ENCODE assay signal across 2 cellular contexts in the genomic region with DNA sequence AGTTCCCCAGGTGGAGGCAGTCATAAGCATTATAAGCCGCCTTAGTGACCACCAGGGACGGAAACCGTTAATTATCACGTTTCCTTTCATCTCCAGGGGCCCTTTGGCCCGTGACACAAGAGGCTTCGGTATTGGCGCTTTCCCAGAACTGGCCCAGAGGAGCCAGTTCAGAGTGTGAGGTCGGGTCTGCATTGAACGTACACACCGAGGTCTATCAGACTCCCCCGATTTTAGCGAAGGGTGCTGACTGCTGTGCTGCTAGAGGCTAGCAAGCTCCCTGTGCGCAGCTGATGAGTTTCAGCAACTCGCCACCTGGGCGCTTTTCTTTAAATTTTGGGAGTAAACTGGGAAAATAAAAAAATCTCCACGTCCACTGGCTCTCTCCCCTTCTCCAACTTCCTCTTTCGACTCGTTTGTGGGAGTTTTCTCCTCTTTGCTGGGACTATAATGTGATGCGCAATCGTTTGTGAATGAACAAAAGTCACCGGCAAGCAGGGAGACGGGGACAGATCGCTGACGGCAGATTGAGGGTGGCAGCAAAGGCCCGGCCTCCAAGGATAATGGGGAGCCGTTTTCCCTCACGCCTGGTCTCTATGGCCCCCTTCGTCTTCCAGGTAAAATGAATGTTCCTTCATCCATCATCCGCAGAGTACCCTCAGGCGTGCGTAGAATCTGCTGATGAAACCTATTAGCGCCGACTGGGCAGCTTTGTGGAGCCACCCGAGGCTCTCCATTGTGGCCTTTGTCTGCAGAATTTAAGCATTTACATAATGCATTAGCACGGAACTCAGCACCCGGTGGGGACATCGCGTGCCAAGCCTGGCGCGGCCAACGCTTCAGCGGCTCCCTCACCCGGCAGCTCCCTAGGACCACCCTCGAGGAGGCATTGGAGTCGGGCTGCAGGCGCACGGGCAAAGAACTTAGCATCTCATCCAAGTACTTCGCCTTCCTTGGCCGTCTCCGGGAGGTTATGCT.
TF ChIP-seq lines count a peak whose summit lies in the region.

No MANE protein-coding gene starts in this region.

TF ChIP-seq in liver, 16 proteins besides CTCF, POLR2A, EP300 and RAD21:
- TF ChIP-seq, protein P1, sequence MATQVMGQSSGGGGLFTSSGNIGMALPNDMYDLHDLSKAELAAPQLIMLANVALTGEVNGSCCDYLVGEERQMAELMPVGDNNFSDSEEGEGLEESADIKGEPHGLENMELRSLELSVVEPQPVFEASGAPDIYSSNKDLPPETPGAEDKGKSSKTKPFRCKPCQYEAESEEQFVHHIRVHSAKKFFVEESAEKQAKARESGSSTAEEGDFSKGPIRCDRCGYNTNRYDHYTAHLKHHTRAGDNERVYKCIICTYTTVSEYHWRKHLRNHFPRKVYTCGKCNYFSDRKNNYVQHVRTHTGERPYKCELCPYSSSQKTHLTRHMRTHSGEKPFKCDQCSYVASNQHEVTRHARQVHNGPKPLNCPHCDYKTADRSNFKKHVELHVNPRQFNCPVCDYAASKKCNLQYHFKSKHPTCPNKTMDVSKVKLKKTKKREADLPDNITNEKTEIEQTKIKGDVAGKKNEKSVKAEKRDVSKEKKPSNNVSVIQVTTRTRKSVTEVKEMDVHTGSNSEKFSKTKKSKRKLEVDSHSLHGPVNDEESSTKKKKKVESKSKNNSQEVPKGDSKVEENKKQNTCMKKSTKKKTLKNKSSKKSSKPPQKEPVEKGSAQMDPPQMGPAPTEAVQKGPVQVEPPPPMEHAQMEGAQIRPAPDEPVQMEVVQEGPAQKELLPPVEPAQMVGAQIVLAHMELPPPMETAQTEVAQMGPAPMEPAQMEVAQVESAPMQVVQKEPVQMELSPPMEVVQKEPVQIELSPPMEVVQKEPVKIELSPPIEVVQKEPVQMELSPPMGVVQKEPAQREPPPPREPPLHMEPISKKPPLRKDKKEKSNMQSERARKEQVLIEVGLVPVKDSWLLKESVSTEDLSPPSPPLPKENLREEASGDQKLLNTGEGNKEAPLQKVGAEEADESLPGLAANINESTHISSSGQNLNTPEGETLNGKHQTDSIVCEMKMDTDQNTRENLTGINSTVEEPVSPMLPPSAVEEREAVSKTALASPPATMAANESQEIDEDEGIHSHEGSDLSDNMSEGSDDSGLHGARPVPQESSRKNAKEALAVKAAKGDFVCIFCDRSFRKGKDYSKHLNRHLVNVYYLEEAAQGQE (IDR thresholded peaks at IDR 0.05), result no peak
- TF ChIP-seq SP1 (IDR thresholded peaks at IDR 0.05) (no peak), FOXA2 (IDR thresholded peaks at IDR 0.05) (no peak), GABPA (IDR thresholded peaks at IDR 0.05 in 1 of 2, conservative IDR thresholded peaks at IDR 0.05 in 1 of 2) (no peak), HNF4G (IDR thresholded peaks at IDR 0.05) (no peak), HNF4A (conservative IDR thresholded peaks at IDR 0.05) (no peak), RXRA (IDR thresholded peaks at IDR 0.05) (no peak)
- TF ChIP-seq, protein P2, sequence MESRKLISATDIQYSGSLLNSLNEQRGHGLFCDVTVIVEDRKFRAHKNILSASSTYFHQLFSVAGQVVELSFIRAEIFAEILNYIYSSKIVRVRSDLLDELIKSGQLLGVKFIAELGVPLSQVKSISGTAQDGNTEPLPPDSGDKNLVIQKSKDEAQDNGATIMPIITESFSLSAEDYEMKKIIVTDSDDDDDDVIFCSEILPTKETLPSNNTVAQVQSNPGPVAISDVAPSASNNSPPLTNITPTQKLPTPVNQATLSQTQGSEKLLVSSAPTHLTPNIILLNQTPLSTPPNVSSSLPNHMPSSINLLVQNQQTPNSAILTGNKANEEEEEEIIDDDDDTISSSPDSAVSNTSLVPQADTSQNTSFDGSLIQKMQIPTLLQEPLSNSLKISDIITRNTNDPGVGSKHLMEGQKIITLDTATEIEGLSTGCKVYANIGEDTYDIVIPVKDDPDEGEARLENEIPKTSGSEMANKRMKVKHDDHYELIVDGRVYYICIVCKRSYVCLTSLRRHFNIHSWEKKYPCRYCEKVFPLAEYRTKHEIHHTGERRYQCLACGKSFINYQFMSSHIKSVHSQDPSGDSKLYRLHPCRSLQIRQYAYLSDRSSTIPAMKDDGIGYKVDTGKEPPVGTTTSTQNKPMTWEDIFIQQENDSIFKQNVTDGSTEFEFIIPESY (IDR thresholded peaks at IDR 0.05), result no peak
TF ChIP-seq in liver: peak in this region for 0.

TF ChIP-seq in HepG2, 621 proteins besides CTCF, POLR2A, EP300 and RAD21:
- TF ChIP-seq, protein P3, sequence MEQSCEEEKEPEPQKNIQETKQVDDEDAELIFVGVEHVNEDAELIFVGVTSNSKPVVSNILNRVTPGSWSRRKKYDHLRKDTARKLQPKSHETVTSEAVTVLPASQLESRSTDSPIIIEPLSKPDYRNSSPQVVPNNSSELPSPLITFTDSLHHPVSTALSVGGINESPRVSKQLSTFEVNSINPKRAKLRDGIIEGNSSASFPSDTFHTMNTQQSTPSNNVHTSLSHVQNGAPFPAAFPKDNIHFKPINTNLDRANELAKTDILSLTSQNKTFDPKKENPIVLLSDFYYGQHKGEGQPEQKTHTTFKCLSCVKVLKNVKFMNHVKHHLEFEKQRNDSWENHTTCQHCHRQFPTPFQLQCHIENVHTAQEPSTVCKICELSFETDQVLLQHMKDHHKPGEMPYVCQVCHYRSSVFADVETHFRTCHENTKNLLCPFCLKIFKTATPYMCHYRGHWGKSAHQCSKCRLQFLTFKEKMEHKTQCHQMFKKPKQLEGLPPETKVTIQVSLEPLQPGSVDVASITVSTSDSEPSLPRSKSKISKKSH (CRISPR knock-in tag; IDR thresholded peaks at IDR 0.05; ENCODE audit: borderline replicate concordance), result no peak
- 0 out of 4 replicates have a peak, but pooled peaks of 1 of the 2 experiments have one; percentile 5 for TF ChIP-seq MAFK (conservative IDR thresholded peaks at IDR 0.05 in 1 of 2, IDR thresholded peaks at IDR 0.05 in 1 of 2; ENCODE audit: low read length in 2 of 2)
